In genomic region chr5:10288600-10289213, GRCh38 we compare ENCODE assay signal across 9 cellular contexts. TPM values are rescaled to one million over a fixed set of nuclear protein-coding genes. Genes with fewer than 3 reads are reported as not detected.
DNase-seq lines count a peak whose midpoint lies in the region; ATAC-seq and TF ChIP-seq lines count a peak whose summit lies in the region.
"Had no signal": no experiment of that assay in that cellular context is flagged by ENCODE, and none has a peak within 500 bp of the region (broad histone marks: within the 10 kb centered on the region; RNA-seq: fewer than 3 reads in every experiment).

No MANE protein-coding gene starts in this region.

- H3K4me3 Mint-ChIP-seq in activated T-cell treated with anti-CD3 and anti-CD28 coated beads, Interleukin-2, amount 50 U/mL, for 4 hours = no peak overlapping the region
- H3K4me3 Mint-ChIP-seq: naive B cell had no signal

- H3K4me1 ChIP-seq in right lobe of liver = peaks cover 0 to 30% (median 12%) of the 10 kb centered on the region in 4 donors

- intact Hi-C loops in right lobe of liver (cut with DNase I) = no loop called here

- H3K27me3 ChIP-seq in right lobe of liver = no peaks in the 10 kb centered on the region

- peaks cover 4% of the 10 kb centered on the region for H3K27me3 Mint-ChIP-seq in activated T-cell treated with anti-CD3 and anti-CD28 coated beads, Interleukin-2, amount 50 U/mL, for 4 hours (ENCODE audit: low read depth)

- H3K27ac ChIP-seq in right lobe of liver = peak overlapping the region; percentile 83 to 93 (median 92)

- no peak overlapping the region for H3K4me3 ChIP-seq in right lobe of liver

- H3K4me1 Mint-ChIP-seq in activated T-cell treated with anti-CD3 and anti-CD28 coated beads, Interleukin-2, amount 50 U/mL, for 4 hours (ENCODE audit: low read depth) = peaks cover 6% of the 10 kb centered on the region

- DNase-seq in DMS153 treated with DMSO at 0.1 percent for 48 hours (lab: John Stamatoyannopoulos, UW; ENCODE audit: unreplicated experiment) (peak; percentile 99), NCI-H2107 treated with DMSO at 0.1 percent for 48 hours (lab: John Stamatoyannopoulos, UW; ENCODE audit: unreplicated experiment) (peak; percentile 99), right lobe of liver (peak; percentile 92 to 96 (median 92)), NK-92 (lab: John Stamatoyannopoulos, UW; ENCODE audit: unreplicated experiment) (no peak), islet precursor cell (no peak), pons (ENCODE audit: low spot score) (no peak)
- peak; percentile 35 for DNase-seq in activated T-cell treated with anti-CD3 and anti-CD28 coated beads, Interleukin-2, amount 50 U/mL, for 4 hours
- DNase-seq: naive B cell had no signal

- no peak for TF ChIP-seq CTCF in right lobe of liver (IDR thresholded peaks at IDR 0.05)

- WGBS in right lobe of liver (ENCODE audit: insufficient coverage, low coverage, low lambda C conversion rate, missing lambda C conversion rate) = 9% methylated on average over 7 of the region's 13 CpGs

- no peaks in the 10 kb centered on the region for H3K36me3 Mint-ChIP-seq in activated T-cell treated with anti-CD3 and anti-CD28 coated beads, Interleukin-2, amount 50 U/mL, for 4 hours (ENCODE audit: insufficient read depth)
- H3K36me3 Mint-ChIP-seq: naive B cell had no signal

- peaks cover 0 to 30% (median 2%) of the 10 kb centered on the region in 4 donors for H3K36me3 ChIP-seq in right lobe of liver

- H3K9me3 ChIP-seq in right lobe of liver = no peaks in the 10 kb centered on the region

- no peak for TF ChIP-seq POLR2A in right lobe of liver (IDR thresholded peaks at IDR 0.05)

- no peaks in the 10 kb centered on the region for H3K9me3 Mint-ChIP-seq in activated T-cell treated with anti-CD3 and anti-CD28 coated beads, Interleukin-2, amount 50 U/mL, for 4 hours

- ATAC-seq in HG02588 (IDR thresholded peaks at IDR 0.05; ENCODE audit: unreplicated experiment) = peak; percentile 55
- no peak for ATAC-seq in activated T-cell treated with anti-CD3 and anti-CD28 coated beads, Interleukin-2, amount 50 U/mL, for 4 hours
- ATAC-seq in right lobe of liver = peak; percentile 83 to 90 (median 86)

RNA-seq across cellular contexts. Expression of gene CMBL, which starts 19.0 kb away (rescaled TPM):
- total RNA-seq in activated T-cell treated with anti-CD3 and anti-CD28 coated beads, Interleukin-2, amount 50 U/mL, for 4 hours = under 1 TPM; 0.76 to 0.94 (median 0.90) TPM
- 100 to 1,000 TPM in 3 of 6 experiments, 10 to 100 TPM in 3; 29.4 to 206 (median 97.7) TPM for total RNA-seq in right lobe of liver

RNA-seq across cellular contexts. Expression of gene CCT5, which starts 38.6 kb away (rescaled TPM):
- total RNA-seq in activated T-cell treated with anti-CD3 and anti-CD28 coated beads, Interleukin-2, amount 50 U/mL, for 4 hours = 100 to 1,000 TPM; 597 to 728 (median 646) TPM
- 100 to 1,000 TPM in 2 of 6 experiments, 10 to 100 TPM in 4; 39.7 to 124 (median 74.8) TPM for total RNA-seq in right lobe of liver

RNA-seq across cellular contexts. Expression of gene ATPSCKMT, which starts 39.0 kb away (rescaled TPM):
- 10 to 100 TPM; 25.3 to 32.5 (median 27.7) TPM for total RNA-seq in activated T-cell treated with anti-CD3 and anti-CD28 coated beads, Interleukin-2, amount 50 U/mL, for 4 hours
- 10 to 100 TPM in 5 of 6 experiments, 1 to 10 TPM in 1; 7.5 to 16.0 (median 14.1) TPM for total RNA-seq in right lobe of liver

Comparison
In these comparisons a context has a peak if more than half of its experiments do, and no peak if none do; other contexts are left out.
1. DNase-seq: peak in DMS153 treated with DMSO at 0.1 percent for 48 hours (single experiment), NCI-H2107 treated with DMSO at 0.1 percent for 48 hours (single experiment), activated T-cell treated with anti-CD3 and anti-CD28 coated beads, Interleukin-2, amount 50 U/mL, for 4 hours (single experiment) and right lobe of liver (3 of 3); none in NK-92 (single experiment), islet precursor cell (single experiment) and pons (single experiment).
2. ATAC-seq: peak in HG02588 (single experiment) and right lobe of liver (4 of 4); none in activated T-cell treated with anti-CD3 and anti-CD28 coated beads, Interleukin-2, amount 50 U/mL, for 4 hours (0 of 2).
3. RNA of gene CMBL, which starts 19.0 kb away (total RNA-seq): 29.4 to 206 TPM in right lobe of liver; 0.76 to 0.94 TPM in activated T-cell treated with anti-CD3 and anti-CD28 coated beads, Interleukin-2, amount 50 U/mL, for 4 hours; every median in the first group is over 10 times any median in the second.
4. RNA of gene CCT5, which starts 38.6 kb away (total RNA-seq): 597 to 728 TPM in activated T-cell treated with anti-CD3 and anti-CD28 coated beads, Interleukin-2, amount 50 U/mL, for 4 hours; 39.7 to 124 TPM in right lobe of liver; every median in the first group is over 4 times any median in the second.